8 cellular contexts compared by ENCODE assay signal in the genomic region with DNA sequence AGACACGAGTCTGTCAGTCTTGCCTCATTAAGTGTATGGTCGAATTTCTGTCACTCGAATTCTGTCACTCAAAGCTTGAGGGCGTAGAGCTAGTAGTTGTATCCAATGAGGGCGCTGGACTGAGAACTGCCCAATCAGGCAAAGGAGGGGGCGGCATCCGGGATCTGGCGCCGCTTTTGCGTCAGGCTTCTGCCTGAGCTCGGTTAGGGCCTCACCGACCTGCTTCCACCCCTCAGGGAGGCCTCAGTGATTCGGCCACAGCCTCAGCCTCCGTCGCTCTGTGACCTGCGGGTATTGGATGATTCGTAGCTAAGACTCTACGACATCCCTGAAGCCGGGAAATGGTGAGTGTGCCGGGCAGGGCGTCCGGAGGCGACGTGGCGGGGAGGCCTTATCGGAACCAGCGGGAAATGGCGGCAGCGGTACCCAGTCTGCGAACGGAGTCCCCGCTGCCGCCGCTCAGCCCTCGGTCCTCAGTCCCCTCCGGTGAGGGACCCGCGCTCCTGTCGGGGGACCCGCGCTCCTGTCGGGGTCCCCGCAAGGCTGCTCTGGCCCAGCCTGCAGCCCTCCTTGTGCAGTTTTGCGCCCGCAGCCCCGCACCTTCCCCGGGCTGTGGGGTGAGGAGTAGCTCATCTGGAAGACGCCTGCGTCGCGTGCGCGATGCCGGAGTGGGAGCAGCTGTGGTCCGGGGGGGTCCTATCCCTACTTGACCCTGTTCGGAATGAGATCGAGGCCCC.
DNase-seq lines count a peak whose midpoint lies in the region; ATAC-seq and TF ChIP-seq lines count a peak whose summit lies in the region.

No MANE protein-coding gene starts in this region.

- DNase-seq in EL = peak; percentile 87
- DNase-seq in amniotic epithelial cell (ENCODE audit: low read depth) = peak; percentile 88
- peak; percentile 77 to 89 for DNase-seq in heart right ventricle
- peak; percentile 35 for DNase-seq in omental fat pad (ENCODE audit: low spot score)
- no peak for DNase-seq in activated T-cell treated with anti-CD3 and anti-CD28 coated beads, Interleukin-2, amount 50 U/mL, for 24 hours

- H3K27ac ChIP-seq in heart right ventricle = peak overlapping the region in 9 of 10 donors; percentile 51 to 84 (median 72)

- TF ChIP-seq CTCF in heart right ventricle (IDR thresholded peaks at IDR 0.05) (no peak), omental fat pad (IDR thresholded peaks at IDR 0.05) (no peak)

- ATAC-seq in heart right ventricle (peak; percentile 98 to 100 (median 99)), omental fat pad (ENCODE audit: low FRiP score) (peak; percentile 98), HG03378 (IDR thresholded peaks at IDR 0.05; ENCODE audit: unreplicated experiment) (no peak), GM19455 (IDR thresholded peaks at IDR 0.05; ENCODE audit: unreplicated experiment) (no peak), GM18858 (IDR thresholded peaks at IDR 0.05; ENCODE audit: unreplicated experiment) (no peak)

- H3K27me3 ChIP-seq in heart right ventricle = peaks cover 0 to 6% (median 0%) of the 10 kb centered on the region in 7 donors

- no peaks in the 10 kb centered on the region for H3K36me3 ChIP-seq in heart right ventricle

- H3K27me3 Mint-ChIP-seq in activated T-cell treated with anti-CD3 and anti-CD28 coated beads, Interleukin-2, amount 50 U/mL, for 24 hours = peaks cover 8% of the 10 kb centered on the region

- H3K9me3 ChIP-seq in heart right ventricle = peaks cover 0 to 88% (median 0%) of the 10 kb centered on the region in 11 donors

- peaks cover 63% of the 10 kb centered on the region for H3K36me3 Mint-ChIP-seq in activated T-cell treated with anti-CD3 and anti-CD28 coated beads, Interleukin-2, amount 50 U/mL, for 24 hours (ENCODE audit: low read depth)

- no peak overlapping the region for H3K4me3 Mint-ChIP-seq in activated T-cell treated with anti-CD3 and anti-CD28 coated beads, Interleukin-2, amount 50 U/mL, for 24 hours

- no peak overlapping the region for H3K27ac Mint-ChIP-seq in activated T-cell treated with anti-CD3 and anti-CD28 coated beads, Interleukin-2, amount 50 U/mL, for 24 hours

- peaks cover 57% of the 10 kb centered on the region for H3K9me3 Mint-ChIP-seq in activated T-cell treated with anti-CD3 and anti-CD28 coated beads, Interleukin-2, amount 50 U/mL, for 24 hours

- intact Hi-C loops in heart right ventricle (cut with DNase I) = no loop called here

- 1 to 4% methylated on average over 57 of the region's 57 CpGs for WGBS in heart right ventricle, 2 donors

- H3K4me1 ChIP-seq in heart right ventricle = peaks cover 0 to 14% (median 7%) of the 10 kb centered on the region in 9 donors

- peaks cover 28% of the 10 kb centered on the region for H3K4me1 Mint-ChIP-seq in activated T-cell treated with anti-CD3 and anti-CD28 coated beads, Interleukin-2, amount 50 U/mL, for 24 hours (ENCODE audit: low read depth)

- peak overlapping the region; percentile 59 to 92 (median 71) for H3K4me3 ChIP-seq in heart right ventricle

Comparison
In these comparisons a context has a peak if more than half of its experiments do, and no peak if none do; other contexts are left out.
1. ATAC-seq: peak in heart right ventricle (8 of 8) and omental fat pad (single experiment); none in HG03378 (single experiment), GM19455 (single experiment) and GM18858 (single experiment).